In the genomic region with DNA sequence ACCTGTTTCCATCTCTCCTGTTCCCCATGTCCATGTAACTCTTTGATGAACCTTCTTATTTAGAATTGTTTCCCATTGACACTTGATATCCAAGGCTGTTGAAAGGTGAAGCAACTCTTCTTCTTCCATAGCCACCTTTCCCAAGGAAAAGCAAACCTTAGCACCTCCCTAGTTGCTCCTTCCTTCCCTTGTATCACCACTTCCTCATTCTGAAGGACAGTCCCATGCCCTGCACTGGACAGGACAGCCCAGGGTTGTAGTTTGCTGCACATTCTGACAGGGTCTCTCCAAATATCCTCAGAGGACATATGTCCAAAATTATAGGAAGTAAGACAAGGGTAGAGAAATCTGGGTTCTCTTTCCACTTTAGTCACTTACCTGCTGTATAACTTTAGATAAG, we compare ENCODE assay signal across 2 cellular contexts.
TF ChIP-seq lines count a peak whose summit lies in the region.

No MANE protein-coding gene starts in this region.

TF ChIP-seq in GM12891, 5 proteins besides CTCF, POLR2A, EP300 and RAD21:
- no peak for TF ChIP-seq POLR2AphosphoS5 (IDR thresholded peaks at IDR 0.05; ENCODE audit: low read depth, low read length)
- TF ChIP-seq SPI1 (IDR thresholded peaks at IDR 0.05; ENCODE audit: low read depth, low read length): peak; percentile 57
- TF ChIP-seq POU2F2 (IDR thresholded peaks at IDR 0.05; ENCODE audit: low read depth, low read length): no peak
- TF ChIP-seq PAX5 (IDR thresholded peaks at IDR 0.05; ENCODE audit: insufficient read depth, low read length, severe bottlenecking): no peak
TF ChIP-seq in GM12891: peak in this region for 1.

TF ChIP-seq in GM12878, 131 proteins besides CTCF, POLR2A, EP300 and RAD21:
- TF ChIP-seq SPI1 (IDR thresholded peaks at IDR 0.05; ENCODE audit: borderline replicate concordance, insufficient read depth, low read depth, low read length) (peak; percentile 51; the same call in 1 of the 2 replicates), RFX5 (IDR thresholded peaks at IDR 0.05; ENCODE audit: low read depth, low read length) (no peak), NFXL1 (IDR thresholded peaks at IDR 0.05; ENCODE audit: borderline replicate concordance) (no peak)
